Comparison of ENCODE assay signal across 28 cellular contexts in the genomic region with DNA sequence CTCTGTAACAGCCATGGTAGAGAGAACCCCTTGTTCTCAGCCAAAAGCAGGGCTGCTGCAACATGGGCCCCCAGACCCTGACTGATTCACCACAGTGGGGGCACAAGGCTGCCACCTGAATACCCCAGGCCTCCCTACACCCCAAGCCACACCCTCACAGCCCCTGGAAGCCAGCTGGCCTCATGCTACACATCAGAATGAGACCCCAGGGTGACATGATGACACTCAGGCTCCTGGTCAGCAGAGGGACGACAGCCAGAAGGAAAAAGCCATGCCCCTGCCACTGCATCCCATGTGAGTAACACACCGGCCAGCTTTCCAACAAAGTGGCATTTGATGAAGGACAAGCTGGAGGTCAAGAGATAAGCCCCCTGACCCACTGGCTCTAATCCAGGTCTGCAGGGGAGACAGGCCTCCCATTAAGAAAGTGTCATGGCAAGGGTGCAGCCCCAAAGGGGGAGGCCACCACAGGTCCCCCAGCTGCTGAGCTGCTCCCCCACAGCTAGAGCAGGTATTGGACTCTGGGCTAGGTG. TPM values are rescaled to one million over a fixed set of nuclear protein-coding genes. Genes with fewer than 3 reads are reported as not detected.
A peak's percentile ranks its signal among the peaks of the same experiment; 100 is the strongest.
DNase-seq lines count a peak whose midpoint lies in the region; ATAC-seq and TF ChIP-seq lines count a peak whose summit lies in the region.
"Had no signal": no experiment of that assay in that cellular context is flagged by ENCODE, and none has a peak within 500 bp of the region (broad histone marks: within the 10 kb centered on the region; RNA-seq: fewer than 3 reads in every experiment).

No MANE protein-coding gene starts in this region.

- H3K27ac ChIP-seq in heart right ventricle, result peak overlapping the region in 7 of 10 donors; percentile 2 to 86 (median 83)
- no peak overlapping the region for H3K27ac ChIP-seq in CD4-positive, CD25-positive, alpha-beta regulatory T cell (ENCODE audit: insufficient read depth, low read length, poor library complexity, severe bottlenecking)
- H3K27ac ChIP-seq in RWPE1, result peak overlapping the region; percentile 14
- H3K27ac ChIP-seq: A549, SJSA1 had no signal

- 68 to 74% methylated on average over 2 of the region's 2 CpGs for WGBS in heart right ventricle, 2 donors

- no peaks in the 10 kb centered on the region for H3K27me3 Mint-ChIP-seq in CD4-positive, CD25-positive, alpha-beta regulatory T cell
- no peaks in the 10 kb centered on the region for H3K27me3 Mint-ChIP-seq in T-cell

- peaks cover 0 to 36% (median 0%) of the 10 kb centered on the region in 9 donors for H3K36me3 ChIP-seq in heart right ventricle
- peaks cover 9% of the 10 kb centered on the region for H3K36me3 ChIP-seq in CD4-positive, CD25-positive, alpha-beta regulatory T cell (ENCODE audit: control insufficient read depth, insufficient read depth, low read length)

- intact Hi-C loops in heart right ventricle (cut with DNase I) (loop anchor here in 5 of 10 donors (5.0 to 10.0 kb wide), 5 partner anchors 50 to 253 kb away; a partner anchor contains a TSS), cardiac septum (cut with DNase I) (loop anchor here (5.0 kb wide), 2 partner anchors 100 to 250 kb away; no protein-coding TSS in a partner anchor)

- no peaks in the 10 kb centered on the region for H3K27me3 ChIP-seq in heart right ventricle
- H3K27me3 ChIP-seq in CD4-positive, CD25-positive, alpha-beta regulatory T cell (ENCODE audit: control insufficient read depth, insufficient read depth, low read length), result no peaks in the 10 kb centered on the region
- H3K27me3 ChIP-seq: SJSA1 had no signal

- H3K4me1 Mint-ChIP-seq in CD4-positive, CD25-positive, alpha-beta regulatory T cell, result peaks cover 8 to 31% (median 20%) of the 10 kb centered on the region in 4 donors
- peaks cover 24 to 36% (median 24%) of the 10 kb centered on the region in 3 donors for H3K4me1 Mint-ChIP-seq in T-cell

- H3K36me3 Mint-ChIP-seq in CD4-positive, CD25-positive, alpha-beta regulatory T cell, result no peaks in the 10 kb centered on the region
- H3K36me3 Mint-ChIP-seq in T-cell, result peaks cover 9% of the 10 kb centered on the region

- CTCF ChIA-PET in RWPE1 (lab: Yijun Ruan, JAX) (no interaction called here), T-cell (lab: Charles Lee) (no interaction called here)

- peaks cover 0 to 1% (median 0%) of the 10 kb centered on the region in 7 donors for H3K9me3 Mint-ChIP-seq in CD4-positive, CD25-positive, alpha-beta regulatory T cell
- no peaks in the 10 kb centered on the region for H3K9me3 Mint-ChIP-seq in T-cell
- H3K9me3 Mint-ChIP-seq: HFFc6 had no signal

- peaks cover 15 to 73% (median 49%) of the 10 kb centered on the region in 9 donors for H3K4me1 ChIP-seq in heart right ventricle
- H3K4me1 ChIP-seq in CD4-positive, CD25-positive, alpha-beta regulatory T cell (ENCODE audit: control insufficient read depth, insufficient read depth, low read length, poor library complexity, severe bottlenecking), result peaks cover 18% of the 10 kb centered on the region

- H3K4me3 ChIP-seq in heart right ventricle, result no peak overlapping the region
- no peak overlapping the region for H3K4me3 ChIP-seq in CD4-positive, CD25-positive, alpha-beta regulatory T cell (ENCODE audit: low read depth, low read length)
- H3K4me3 ChIP-seq: A549, HAP-1, K562, SJSA1 had no signal

- ATAC-seq in heart right ventricle (no peak), T-cell (replicated peaks in 1 of 4) (no peak)
- no peak for ATAC-seq in CD4-positive, CD25-positive, alpha-beta regulatory T cell (ENCODE audit: low read depth in 2 of 2)
- ATAC-seq: A549, HepG2, K562 had no signal

- TF ChIP-seq CTCF in heart right ventricle (IDR thresholded peaks at IDR 0.05) (no peak), RWPE1 (conservative IDR thresholded peaks at IDR 0.05; ENCODE audit: low read depth) (no peak)

- POLR2A ChIA-PET in RWPE1 (lab: Yijun Ruan, JAX; ENCODE audit: low non-redundant PET), result no interaction called here
- POLR2A ChIA-PET in T-cell (lab: Charles Lee), result no interaction called here

- no peak overlapping the region for H3K27ac Mint-ChIP-seq in CD4-positive, CD25-positive, alpha-beta regulatory T cell
- no peak overlapping the region for H3K27ac Mint-ChIP-seq in T-cell
- H3K27ac Mint-ChIP-seq: HFFc6 had no signal

- DNase-seq in heart right ventricle (no peak), cardiac septum (ENCODE audit: low spot score) (no peak), RWPE1 (ENCODE audit: low spot score) (no peak), CD1c-positive myeloid dendritic cell (ENCODE audit: extremely low spot score) (no peak), NCI-H2081 (lab: John Stamatoyannopoulos, UW) (no peak), T-cell (no peak)
- no peak for DNase-seq in CD4-positive, CD25-positive, alpha-beta regulatory T cell
- DNase-seq: AML-193, GOT3, HFFc6, Kasumi-1, MV-4-11, NCI-H1105, NCI-H1436 treated with DMSO at 0.1 percent for 48 hours, NCI-H1930, NCI-H446, NCI-H524 treated with DMSO at 0.1 percent for 48 hours, NCI-H774 had no signal

- H3K4me3 Mint-ChIP-seq in CD4-positive, CD25-positive, alpha-beta regulatory T cell, result peak overlapping the region in 3 of 4 donors; percentile 68 to 78 (median 77)
- no peak overlapping the region for H3K4me3 Mint-ChIP-seq in T-cell
- H3K4me3 Mint-ChIP-seq: CD14-positive monocyte, HFFc6 had no signal

- H3K9me3 ChIP-seq in heart right ventricle, result no peaks in the 10 kb centered on the region
- no peaks in the 10 kb centered on the region for H3K9me3 ChIP-seq in CD4-positive, CD25-positive, alpha-beta regulatory T cell (ENCODE audit: control insufficient read depth in 2 of 2, low read length in 2 of 2)
- H3K9me3 ChIP-seq: A549, HAP-1, SJSA1 had no signal

RNA-seq across cellular contexts. Expression of a gene that starts 2.6 kb away (rescaled TPM):
- total RNA-seq in heart right ventricle, result 10 to 100 TPM in 1 of 10 donors, 1 to 10 TPM in 9; 6.3 to 10.4 (median 7.5) TPM
- 10 to 100 TPM in 1 of 2 donors, 1 to 10 TPM in 1; 7.7 to 12.7 TPM for polyA plus RNA-seq in heart right ventricle
- total RNA-seq in cardiac septum, result 7.6 TPM
- 5.5 TPM for total RNA-seq in CD4-positive, CD25-positive, alpha-beta regulatory T cell
- polyA plus RNA-seq in CD4-positive, CD25-positive, alpha-beta regulatory T cell, result 10 to 100 TPM; 16.7 to 24.7 (median 20.5) TPM
- total RNA-seq in T-cell, result 10 to 100 TPM in 3 of 5 donors, 1 to 10 TPM in 2; 5.8 to 15.3 (median 11.5) TPM

RNA-seq across cellular contexts. Expression of a gene that starts 15.6 kb away (rescaled TPM):
- total RNA-seq in heart right ventricle (under 1 TPM in 9 of 10 donors, not detected in 1; 0.05 to 0.23 (median 0.13) TPM), cardiac septum (0.11 TPM), T-cell (not detected)
- under 1 TPM; 0.01 to 0.07 TPM for polyA plus RNA-seq in heart right ventricle
- not detected for total RNA-seq in CD4-positive, CD25-positive, alpha-beta regulatory T cell
- under 1 TPM in 1 of 4 donors, not detected in 3; 0.19 TPM for polyA plus RNA-seq in CD4-positive, CD25-positive, alpha-beta regulatory T cell
- total RNA-seq: Daoy, G401, HepG2, HFFc6, HT1080, K562, MCF 10A, SJSA1 had no signal
- polyA plus RNA-seq: A549, CD14-positive monocyte, HepG2 had no signal

RNA-seq across cellular contexts. Expression of a gene that starts 20.3 kb away (rescaled TPM):
- total RNA-seq in heart right ventricle (10 to 100 TPM; 20.5 to 29.2 (median 26.1) TPM), cardiac septum (21.5 TPM), T-cell (10 to 100 TPM in 2 of 5 donors, 1 to 10 TPM in 3; 6.8 to 21.6 (median 9.5) TPM)
- polyA plus RNA-seq in heart right ventricle, result 10 to 100 TPM; 22.2 to 27.2 TPM
- 7.1 TPM for total RNA-seq in CD4-positive, CD25-positive, alpha-beta regulatory T cell
- 10 to 100 TPM in 1 of 4 donors, 1 to 10 TPM in 3; 5.1 to 10.9 (median 5.7) TPM for polyA plus RNA-seq in CD4-positive, CD25-positive, alpha-beta regulatory T cell

RNA-seq across cellular contexts. Expression of a gene that starts 49.2 kb away (rescaled TPM):
- 1 to 10 TPM in 2 of 10 donors, under 1 TPM in 8; 0.17 to 4.7 (median 0.37) TPM for total RNA-seq in heart right ventricle
- under 1 TPM; 0.29 to 0.33 TPM for polyA plus RNA-seq in heart right ventricle
- total RNA-seq in cardiac septum, result 0.32 TPM
- 1.3 TPM for total RNA-seq in CD4-positive, CD25-positive, alpha-beta regulatory T cell
- under 1 TPM in 3 of 4 donors, not detected in 1; 0.17 to 0.73 (median 0.21) TPM for polyA plus RNA-seq in CD4-positive, CD25-positive, alpha-beta regulatory T cell
- total RNA-seq in T-cell, result 1 to 10 TPM in 1 of 5 donors, under 1 TPM in 4; 0.44 to 1.3 (median 0.61) TPM
- polyA plus RNA-seq: CD14-positive monocyte had no signal

Comparison
In these comparisons a context has a peak if more than half of its experiments do, and no peak if none do; other contexts are left out.
1. H3K4me3 Mint-ChIP-seq: peak in CD4-positive, CD25-positive, alpha-beta regulatory T cell (3 of 4); none in T-cell (0 of 3).